ENCODE assay signal across 1 cellular context in the genomic region with DNA sequence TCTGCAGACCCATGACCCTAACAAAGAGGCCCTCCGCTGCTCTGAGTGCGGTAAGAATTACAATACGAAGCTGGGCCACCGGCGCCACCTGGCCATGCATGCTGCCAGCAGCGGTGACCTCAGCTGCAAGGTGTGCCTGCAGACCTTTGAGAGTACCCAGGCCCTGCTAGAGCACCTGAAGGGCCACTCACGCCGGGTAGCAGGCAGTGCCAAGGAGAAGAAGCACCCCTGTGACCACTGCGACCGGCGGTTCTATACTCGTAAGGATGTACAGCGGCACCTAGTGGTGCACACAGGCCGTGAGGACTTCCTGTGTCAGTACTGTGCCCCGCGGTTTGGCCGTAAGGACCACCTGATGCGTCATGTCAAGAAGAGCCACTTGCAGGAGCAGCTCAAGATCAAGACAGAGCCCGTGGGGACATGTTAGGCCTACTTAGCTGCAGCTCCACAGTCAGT.
TF ChIP-seq lines count a peak whose summit lies in the region.

No MANE protein-coding gene starts in this region.

TF ChIP-seq in HepG2, 621 proteins besides CTCF, POLR2A, EP300 and RAD21:
- TF ChIP-seq STAG1 (CRISPR knock-in tag; IDR thresholded peaks at IDR 0.05) = peak; percentile 14; the same call in 1 of the 2 replicates
